9 cellular contexts compared by ENCODE assay signal in the genomic region with DNA sequence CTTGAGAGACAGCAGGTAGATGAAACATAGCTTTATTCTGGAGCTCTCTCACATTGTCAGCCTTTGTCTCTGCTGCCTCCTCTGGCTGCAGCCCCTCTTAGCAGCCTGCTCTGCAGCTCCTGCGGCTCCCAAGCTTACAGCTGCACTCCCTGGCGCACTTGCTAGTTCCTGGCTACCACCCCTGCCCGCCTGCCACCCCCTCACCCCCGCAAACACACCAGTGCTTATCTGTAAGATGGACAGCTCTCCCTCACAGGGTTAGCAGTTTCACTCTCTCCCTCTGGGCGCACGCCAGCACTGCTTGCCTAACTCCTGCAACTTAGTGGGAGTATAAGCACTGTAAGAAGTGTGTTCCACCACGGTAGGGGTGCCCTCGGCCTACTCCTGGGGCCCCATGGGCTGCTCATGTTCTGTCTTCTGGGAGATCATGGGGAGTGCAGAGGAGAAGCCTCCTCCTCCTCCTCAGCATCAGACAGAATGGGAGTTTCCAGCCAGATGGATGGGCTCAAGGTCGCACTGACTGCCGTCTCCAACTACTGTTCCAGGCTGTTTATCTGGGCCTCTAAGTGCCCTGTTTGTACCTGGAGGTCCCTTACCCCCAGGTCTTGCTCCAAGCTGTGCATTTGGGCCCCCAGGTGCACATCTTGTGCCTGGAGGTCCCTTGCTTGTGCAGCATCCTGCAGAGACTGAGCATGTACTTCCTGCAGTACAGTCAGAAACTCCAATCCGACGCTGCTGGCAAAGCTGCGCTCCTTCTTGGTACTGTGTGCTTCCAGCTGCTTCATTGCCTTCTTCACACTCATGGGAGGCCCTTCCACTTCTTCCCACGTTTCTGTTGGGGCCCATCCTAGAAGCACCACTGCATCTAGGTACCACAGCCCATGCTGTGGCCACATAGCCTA.
DNase-seq lines count a peak whose midpoint lies in the region; ATAC-seq and TF ChIP-seq lines count a peak whose summit lies in the region.
"Had no signal": no experiment of that assay in that cellular context is flagged by ENCODE, and none has a peak within 500 bp of the region (broad histone marks: within the 10 kb centered on the region; RNA-seq: fewer than 3 reads in every experiment).

No MANE protein-coding gene starts in this region.

- H4K20me1 ChIP-seq in hepatocyte (ENCODE audit: insufficient read depth, poor library complexity, severe bottlenecking): no peaks in the 10 kb centered on the region

- peaks cover 37% of the 10 kb centered on the region for H3K9me3 Mint-ChIP-seq in T-helper 2 cell treated with Interferon-gamma antibody and Interleukin-4, amounts not matched to agents 5 μg/mL and 100 μg/mL, for 36 hours
- H3K9me3 Mint-ChIP-seq: memory B cell had no signal

- no peak overlapping the region for H3K4me3 ChIP-seq in hepatocyte

- WGBS in hepatocyte (ENCODE audit: low lambda C conversion rate, missing lambda C conversion rate): 71% methylated on average over 14 of the region's 14 CpGs

- H3K27me3 ChIP-seq in hepatocyte: no peaks in the 10 kb centered on the region

- no peaks in the 10 kb centered on the region for H3K36me3 Mint-ChIP-seq in T-helper 2 cell treated with Interferon-gamma antibody and Interleukin-4, amounts not matched to agents 5 μg/mL and 100 μg/mL, for 36 hours (ENCODE audit: low read depth)
- H3K36me3 Mint-ChIP-seq: memory B cell had no signal

- H3K36me3 ChIP-seq in hepatocyte (replicated peaks; ENCODE audit: insufficient read depth, low read depth): no peaks in the 10 kb centered on the region

- H3K27ac Mint-ChIP-seq in T-helper 2 cell treated with Interferon-gamma antibody and Interleukin-4, amounts not matched to agents 5 μg/mL and 100 μg/mL, for 36 hours: no peak overlapping the region
- H3K27ac Mint-ChIP-seq: memory B cell had no signal

- peak; percentile 68 for ATAC-seq in HG02588 (IDR thresholded peaks at IDR 0.05; ENCODE audit: unreplicated experiment)
- no peak for ATAC-seq in HG03457 (IDR thresholded peaks at IDR 0.05; ENCODE audit: unreplicated experiment)

- H3K79me2 ChIP-seq in hepatocyte: no peaks in the 10 kb centered on the region

- no peak overlapping the region for H3K27ac ChIP-seq in hepatocyte

- no peak overlapping the region for H3K4me3 Mint-ChIP-seq in T-helper 2 cell treated with Interferon-gamma antibody and Interleukin-4, amounts not matched to agents 5 μg/mL and 100 μg/mL, for 36 hours
- H3K4me3 Mint-ChIP-seq: memory B cell had no signal

- DNase-seq in DMS153 treated with DMSO at 0.1 percent for 48 hours (lab: John Stamatoyannopoulos, UW; ENCODE audit: unreplicated experiment): peak; percentile 33
- peak; percentile 70 for DNase-seq in NCI-H69 (lab: John Stamatoyannopoulos, UW)
- DNase-seq in hepatocyte (ENCODE audit: low spot score): peak; percentile 71
- no peak for DNase-seq in GM19238 (ENCODE audit: insufficient read length, low spot score)
- no peak for DNase-seq in stimulated activated CD8-positive, alpha-beta memory T cell treated with anti-CD3 and anti-CD28 coated beads, Interleukin-4, amount 100 ng/mL, for 48 hours
- DNase-seq in T-helper 2 cell treated with Interferon-gamma antibody and Interleukin-4, amounts not matched to agents 5 μg/mL and 100 μg/mL, for 36 hours (ENCODE audit: low spot score): no peak

- H2AFZ ChIP-seq in hepatocyte: no peak overlapping the region

- H3K27me3 Mint-ChIP-seq in T-helper 2 cell treated with Interferon-gamma antibody and Interleukin-4, amounts not matched to agents 5 μg/mL and 100 μg/mL, for 36 hours (ENCODE audit: low read depth): no peaks in the 10 kb centered on the region
- H3K27me3 Mint-ChIP-seq: memory B cell had no signal

- H3K4me1 Mint-ChIP-seq in T-helper 2 cell treated with Interferon-gamma antibody and Interleukin-4, amounts not matched to agents 5 μg/mL and 100 μg/mL, for 36 hours (ENCODE audit: low read depth): no peaks in the 10 kb centered on the region
- H3K4me1 Mint-ChIP-seq: memory B cell had no signal

- H3K4me1 ChIP-seq in hepatocyte (ENCODE audit: insufficient read depth): no peaks in the 10 kb centered on the region

- H3K4me2 ChIP-seq in hepatocyte: no peak overlapping the region

- no peaks in the 10 kb centered on the region for H3K9me3 ChIP-seq in hepatocyte (ENCODE audit: low read depth)

- H3K9me2 ChIP-seq in hepatocyte (replicated peaks; ENCODE audit: insufficient read depth): no peaks in the 10 kb centered on the region

- TF ChIP-seq CTCF in hepatocyte (IDR thresholded peaks at IDR 0.05; ENCODE audit: poor library complexity): peak; percentile 42

Comparison
In these comparisons a context has a peak if more than half of its experiments do, and no peak if none do; other contexts are left out.
1. DNase-seq: peak in DMS153 treated with DMSO at 0.1 percent for 48 hours (single experiment), NCI-H69 (single experiment) and hepatocyte (single experiment); none in GM19238 (single experiment), stimulated activated CD8-positive, alpha-beta memory T cell treated with anti-CD3 and anti-CD28 coated beads, Interleukin-4, amount 100 ng/mL, for 48 hours (single experiment) and T-helper 2 cell treated with Interferon-gamma antibody and Interleukin-4, amounts not matched to agents 5 μg/mL and 100 μg/mL, for 36 hours (single experiment).